Comparison of ENCODE assay signal across 34 cellular contexts in genomic region chr3:29949131-29949530, GRCh38.
DNase-seq lines count a peak whose midpoint lies in the region; ATAC-seq, FAIRE-seq and TF ChIP-seq lines count a peak whose summit lies in the region.
"Had no signal": no experiment of that assay in that cellular context is flagged by ENCODE, and none has a peak within 500 bp of the region (broad histone marks: within the 10 kb centered on the region; RNA-seq: fewer than 3 reads in every experiment).

No MANE protein-coding gene starts in this region.

- H3K4me3 ChIP-seq in bronchial epithelial cell (ENCODE audit: low read depth, low read length) (no peak overlapping the region), foreskin fibroblast (ENCODE audit: low read depth in 1 of 2, low read length in 2 of 2) (no peak overlapping the region), gastroesophageal sphincter (no peak overlapping the region), thyroid gland (replicated peaks in 1 of 3) (no peak overlapping the region)
- H3K4me3 ChIP-seq: A549, GM12878, left ventricle myocardium inferior, pancreas, testis had no signal

- ATAC-seq in gastroesophageal sphincter = no peak
- ATAC-seq: A549; CD8-positive, alpha-beta T cell; GM12878; pancreas had no signal

- 50% methylated on average over 1 of the region's 1 CpG; no CpG with 5 or more reads in 1 of the 2 donors for WGBS in gastroesophageal sphincter (ENCODE audit: low coverage in 1 of 2), 2 donors
- WGBS in thyroid gland, 2 donors = 60 to 84% methylated on average over 1 of the region's 1 CpG

- H3K36me3 ChIP-seq in bronchial epithelial cell (ENCODE audit: control insufficient read depth, insufficient read depth, low read length) = no peaks in the 10 kb centered on the region
- no peaks in the 10 kb centered on the region for H3K36me3 ChIP-seq in gastroesophageal sphincter
- no peaks in the 10 kb centered on the region for H3K36me3 ChIP-seq in thyroid gland
- H3K36me3 ChIP-seq: BE2C, left ventricle myocardium inferior, pancreas had no signal

- TF ChIP-seq EP300 in gastroesophageal sphincter (IDR thresholded peaks at IDR 0.05) = no peak

- H3K9me3 ChIP-seq in gastroesophageal sphincter (no peaks in the 10 kb centered on the region), thyroid gland (no peaks in the 10 kb centered on the region)
- H3K9me3 ChIP-seq: A549, BE2C, left ventricle myocardium inferior, pancreas, testis had no signal

- H3K27me3 ChIP-seq in bronchial epithelial cell (ENCODE audit: control insufficient read depth, insufficient read depth, low read length) = no peaks in the 10 kb centered on the region
- H3K27me3 ChIP-seq in gastroesophageal sphincter = no peaks in the 10 kb centered on the region
- H3K27me3 ChIP-seq in thyroid gland = no peaks in the 10 kb centered on the region
- H3K27me3 ChIP-seq: BE2C, dorsolateral prefrontal cortex, pancreas, testis had no signal

- no peaks in the 10 kb centered on the region for H3K4me1 ChIP-seq in gastroesophageal sphincter
- peaks cover 0 to under 1% of the 10 kb centered on the region in 2 donors for H3K4me1 ChIP-seq in thyroid gland
- H3K4me1 ChIP-seq: A549, BE2C, pancreas, testis had no signal

- intact Hi-C loops in thyroid gland (cut with DNase I) = no loop called here

- peak; percentile 14 for DNase-seq in AG08395 (ENCODE audit: low spot score)
- peak; percentile 15 for DNase-seq in HT1080 (ENCODE audit: low read depth)
- peak; percentile 10 for DNase-seq in bronchial epithelial cell (ENCODE audit: low read depth)
- peak; percentile 24 to 43 for DNase-seq in foreskin fibroblast
- no peak for DNase-seq in NCI-H2107 (lab: John Stamatoyannopoulos, UW)
- DNase-seq in thyroid gland = no peak
- no peak for DNase-seq in stimulated activated CD4-positive, alpha-beta T cell treated with anti-CD3 and anti-CD28 coated beads, Interleukin-12 subunit alpha, Interleukin-12 subunit beta, amount 100 ng/mL, for 4 hours
- DNase-seq: activated B cell treated with CpG ODN at 0.5 μM for 24 hours; activated CD4-positive, alpha-beta T cell treated with anti-CD3 and anti-CD28 coated beads, Interleukin-2, amount 10 ng/mL, durations not matched to agents 7 days and 5 days; activated effector memory CD4-positive, alpha-beta T cell treated with Interleukin-2 at 50 U/mL for 16 hours; activated naive CD8-positive, alpha-beta T cell treated with anti-CD3 and anti-CD28 coated beads, Interleukin-2, amount 10 ng/mL, durations not matched to agents 7 days and 5 days; activated T-cell treated with anti-CD3 and anti-CD28 coated beads, Interleukin-2, amount 50 U/mL, for 1 hour; BE2C; CD8-positive, alpha-beta T cell; dorsolateral prefrontal cortex; H9; left ventricle myocardium inferior; mesendoderm; MM.1S; NCI-H1417; NCI-H2081; NCI-H2227 treated with DMSO at 0.1 percent for 48 hours; NCI-H774; pancreas; small intestine; stimulated activated CD4-positive, alpha-beta T cell treated with anti-CD3 and anti-CD28 coated beads, Interleukin-2, amount 100 ng/mL, for 24 hours; stimulated activated CD8-positive, alpha-beta memory T cell treated with anti-CD3 and anti-CD28 coated beads, Interleukin-4, amount 100 ng/mL, for 48 hours; testis had no signal

- TF ChIP-seq POLR2A in gastroesophageal sphincter (IDR thresholded peaks at IDR 0.05) (no peak), thyroid gland (IDR thresholded peaks at IDR 0.05) (no peak)

- FAIRE-seq in bronchial epithelial cell (lab: Jason Lieb, UNC) = no peak
- FAIRE-seq: A549, GM12878, islet of Langerhans, pancreas, small intestine, urothelium cell line had no signal

- H3K27ac ChIP-seq in gastroesophageal sphincter (no peak overlapping the region), thyroid gland (no peak overlapping the region)
- H3K27ac ChIP-seq: A549, dorsolateral prefrontal cortex, HL-60, left ventricle myocardium inferior, pancreas, testis had no signal

- TF ChIP-seq CTCF in bronchial epithelial cell (IDR thresholded peaks at IDR 0.05; ENCODE audit: insufficient read depth, low read length, severe bottlenecking) (no peak), foreskin fibroblast (IDR thresholded peaks at IDR 0.05; ENCODE audit: low read depth, low read length) (no peak), gastroesophageal sphincter (IDR thresholded peaks at IDR 0.05) (no peak), thyroid gland (IDR thresholded peaks at IDR 0.05) (no peak)

Comparison
In these comparisons a context has a peak if more than half of its experiments do, and no peak if none do; other contexts are left out.
1. DNase-seq: peak in AG08395 (single experiment), HT1080 (single experiment), bronchial epithelial cell (single experiment) and foreskin fibroblast (2 of 2); none in NCI-H2107 (single experiment), thyroid gland (0 of 2) and stimulated activated CD4-positive, alpha-beta T cell treated with anti-CD3 and anti-CD28 coated beads, Interleukin-12 subunit alpha, Interleukin-12 subunit beta, amount 100 ng/mL, for 4 hours (single experiment).